Comparison of ENCODE assay signal across 1 cellular context in the genomic region with DNA sequence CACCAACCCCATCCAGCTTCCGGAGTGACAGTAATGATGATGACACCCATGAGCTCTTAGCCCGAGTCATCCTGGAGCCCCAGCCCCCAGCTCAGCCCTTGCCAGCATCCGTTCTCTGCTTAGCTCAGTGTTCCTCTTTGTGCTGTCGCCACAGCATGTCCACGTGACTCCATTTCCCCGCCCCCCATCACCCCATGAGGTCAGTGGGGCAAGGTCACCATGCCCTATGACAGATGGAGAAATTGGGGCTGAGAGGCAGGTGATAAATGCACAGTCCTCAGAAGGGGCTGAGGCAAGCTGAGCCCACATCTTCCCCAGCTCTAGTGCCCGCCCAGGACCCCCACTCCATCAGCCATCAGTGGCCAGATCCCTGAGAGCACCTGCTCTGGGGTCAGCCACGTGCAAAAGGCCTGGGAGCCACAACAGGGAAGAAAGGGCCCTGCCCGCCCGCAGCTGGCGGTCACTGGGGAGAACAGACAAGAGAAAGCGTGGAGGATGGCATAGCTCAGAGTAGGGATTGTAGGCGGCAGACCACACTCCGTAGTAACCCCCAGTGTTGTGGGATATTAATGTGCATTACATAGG.
TF ChIP-seq lines count a peak whose summit lies in the region.

No MANE protein-coding gene starts in this region.

TF ChIP-seq in HepG2, 621 proteins besides CTCF, POLR2A, EP300 and RAD21 (continued from another document and continues in another):
- TF ChIP-seq ATM (IDR thresholded peaks at IDR 0.05; ENCODE audit: borderline replicate concordance) (no peak), FOXA1 (IDR thresholded peaks at IDR 0.05) (no peak), FOXA1 (CRISPR knock-in tag; IDR thresholded peaks at IDR 0.05) (no peak), FIP1L1 (IDR thresholded peaks at IDR 0.05; ENCODE audit: borderline replicate concordance, insufficient read depth, low read depth, low read length) (no peak), EED (CRISPR knock-in tag; IDR thresholded peaks at IDR 0.05) (peak; percentile 63; the same call in 1 of the 2 replicates), SOX5 (CRISPR knock-in tag; IDR thresholded peaks at IDR 0.05; ENCODE audit: borderline replicate concordance) (peak; percentile 55; the same call in 1 of the 2 replicates), SAP130 (CRISPR knock-in tag; IDR thresholded peaks at IDR 0.05; ENCODE audit: low read depth) (peak; percentile 80), KLF11 (CRISPR knock-in tag; IDR thresholded peaks at IDR 0.05) (no peak), STAT6 (CRISPR knock-in tag; IDR thresholded peaks at IDR 0.05; ENCODE audit: borderline replicate concordance) (no peak), ZNF883 (CRISPR knock-in tag; IDR thresholded peaks at IDR 0.05; ENCODE audit: not compliant biosample characterization) (no peak), ZNF788 (CRISPR knock-in tag; IDR thresholded peaks at IDR 0.05; ENCODE audit: borderline replicate concordance) (peak; percentile 68), MXI1 (IDR thresholded peaks at IDR 0.05; ENCODE audit: borderline replicate concordance, low read depth, low read length) (no peak), SNAPC2 (CRISPR knock-in tag; IDR thresholded peaks at IDR 0.05) (no peak), ZNF83 (CRISPR knock-in tag; IDR thresholded peaks at IDR 0.05; ENCODE audit: borderline replicate concordance) (peak; percentile 59; the same call in 1 of the 2 replicates), FOSL2 (CRISPR knock-in tag; IDR thresholded peaks at IDR 0.05) (peak; percentile 58), CHCHD3 (CRISPR knock-in tag; IDR thresholded peaks at IDR 0.05) (no peak), YY1 (IDR thresholded peaks at IDR 0.05; ENCODE audit: insufficient read depth, insufficient replicate concordance, low read depth, low read length) (no peak), DMAP1 (CRISPR knock-in tag; IDR thresholded peaks at IDR 0.05) (peak; percentile 30; the same call in 1 of the 2 replicates), ZNF10 (CRISPR knock-in tag; IDR thresholded peaks at IDR 0.05; ENCODE audit: borderline replicate concordance, low read depth) (no peak), ZNF775 (CRISPR knock-in tag; IDR thresholded peaks at IDR 0.05; ENCODE audit: borderline replicate concordance) (no peak), XBP1 (CRISPR knock-in tag; IDR thresholded peaks at IDR 0.05) (no peak), ZFP36L2 (CRISPR knock-in tag; IDR thresholded peaks at IDR 0.05) (no peak), KDM3A (CRISPR knock-in tag; IDR thresholded peaks at IDR 0.05; ENCODE audit: low read depth) (no peak), ZNF614 (CRISPR knock-in tag; IDR thresholded peaks at IDR 0.05; ENCODE audit: borderline replicate concordance) (peak; percentile 44; the same call in 1 of the 2 replicates), KMT2B (CRISPR knock-in tag; IDR thresholded peaks at IDR 0.05) (no peak), HNRNPL (IDR thresholded peaks at IDR 0.05; ENCODE audit: low read depth, low read length) (no peak), HDAC1 (CRISPR knock-in tag; IDR thresholded peaks at IDR 0.05) (no peak), FOXP4 (CRISPR knock-in tag; IDR thresholded peaks at IDR 0.05) (no peak), ZNF3 (CRISPR knock-in tag; IDR thresholded peaks at IDR 0.05) (no peak), ZZZ3 (CRISPR knock-in tag; IDR thresholded peaks at IDR 0.05; ENCODE audit: borderline replicate concordance) (no peak), PITX1 (CRISPR knock-in tag; IDR thresholded peaks at IDR 0.05) (peak; percentile 66; the same call in 1 of the 2 replicates), ZNF292 (CRISPR knock-in tag; IDR thresholded peaks at IDR 0.05; ENCODE audit: borderline replicate concordance, low read depth) (peak; percentile 56; the same call in 1 of the 2 replicates), GZF1 (CRISPR knock-in tag; IDR thresholded peaks at IDR 0.05) (no peak), NFIC (IDR thresholded peaks at IDR 0.05; ENCODE audit: low read length) (no peak), SMARCE1 (IDR thresholded peaks at IDR 0.05; ENCODE audit: borderline replicate concordance) (no peak), KLF9 (CRISPR knock-in tag; IDR thresholded peaks at IDR 0.05; ENCODE audit: low read depth) (no peak), RORA (CRISPR knock-in tag; IDR thresholded peaks at IDR 0.05) (no peak), ETV5 (CRISPR knock-in tag; IDR thresholded peaks at IDR 0.05; ENCODE audit: borderline replicate concordance) (peak; percentile 36; the same call in 1 of the 2 replicates), ZBTB43 (CRISPR knock-in tag; conservative IDR thresholded peaks at IDR 0.05) (no peak), BRCA1 (CRISPR knock-in tag; IDR thresholded peaks at IDR 0.05) (no peak)
- TF ChIP-seq, protein P1, sequence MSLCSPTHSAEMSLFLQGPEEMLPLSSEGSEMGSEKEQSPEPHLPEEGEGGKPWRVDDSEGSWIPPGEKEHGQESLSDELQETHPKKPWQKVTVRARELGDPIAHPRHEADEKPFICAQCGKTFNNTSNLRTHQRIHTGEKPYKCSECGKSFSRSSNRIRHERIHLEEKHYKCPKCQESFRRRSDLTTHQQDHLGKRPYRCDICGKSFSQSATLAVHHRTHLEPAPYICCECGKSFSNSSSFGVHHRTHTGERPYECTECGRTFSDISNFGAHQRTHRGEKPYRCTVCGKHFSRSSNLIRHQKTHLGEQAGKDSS (CRISPR knock-in tag; IDR thresholded peaks at IDR 0.05; ENCODE audit: borderline replicate concordance, low read depth): no peak
- TF ChIP-seq, protein P2, sequence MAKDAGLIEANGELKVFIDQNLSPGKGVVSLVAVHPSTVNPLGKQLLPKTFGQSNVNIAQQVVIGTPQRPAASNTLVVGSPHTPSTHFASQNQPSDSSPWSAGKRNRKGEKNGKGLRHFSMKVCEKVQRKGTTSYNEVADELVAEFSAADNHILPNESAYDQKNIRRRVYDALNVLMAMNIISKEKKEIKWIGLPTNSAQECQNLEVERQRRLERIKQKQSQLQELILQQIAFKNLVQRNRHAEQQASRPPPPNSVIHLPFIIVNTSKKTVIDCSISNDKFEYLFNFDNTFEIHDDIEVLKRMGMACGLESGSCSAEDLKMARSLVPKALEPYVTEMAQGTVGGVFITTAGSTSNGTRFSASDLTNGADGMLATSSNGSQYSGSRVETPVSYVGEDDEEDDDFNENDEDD (CRISPR knock-in tag; IDR thresholded peaks at IDR 0.05; ENCODE audit: borderline replicate concordance): no peak
- TF ChIP-seq, protein P3, sequence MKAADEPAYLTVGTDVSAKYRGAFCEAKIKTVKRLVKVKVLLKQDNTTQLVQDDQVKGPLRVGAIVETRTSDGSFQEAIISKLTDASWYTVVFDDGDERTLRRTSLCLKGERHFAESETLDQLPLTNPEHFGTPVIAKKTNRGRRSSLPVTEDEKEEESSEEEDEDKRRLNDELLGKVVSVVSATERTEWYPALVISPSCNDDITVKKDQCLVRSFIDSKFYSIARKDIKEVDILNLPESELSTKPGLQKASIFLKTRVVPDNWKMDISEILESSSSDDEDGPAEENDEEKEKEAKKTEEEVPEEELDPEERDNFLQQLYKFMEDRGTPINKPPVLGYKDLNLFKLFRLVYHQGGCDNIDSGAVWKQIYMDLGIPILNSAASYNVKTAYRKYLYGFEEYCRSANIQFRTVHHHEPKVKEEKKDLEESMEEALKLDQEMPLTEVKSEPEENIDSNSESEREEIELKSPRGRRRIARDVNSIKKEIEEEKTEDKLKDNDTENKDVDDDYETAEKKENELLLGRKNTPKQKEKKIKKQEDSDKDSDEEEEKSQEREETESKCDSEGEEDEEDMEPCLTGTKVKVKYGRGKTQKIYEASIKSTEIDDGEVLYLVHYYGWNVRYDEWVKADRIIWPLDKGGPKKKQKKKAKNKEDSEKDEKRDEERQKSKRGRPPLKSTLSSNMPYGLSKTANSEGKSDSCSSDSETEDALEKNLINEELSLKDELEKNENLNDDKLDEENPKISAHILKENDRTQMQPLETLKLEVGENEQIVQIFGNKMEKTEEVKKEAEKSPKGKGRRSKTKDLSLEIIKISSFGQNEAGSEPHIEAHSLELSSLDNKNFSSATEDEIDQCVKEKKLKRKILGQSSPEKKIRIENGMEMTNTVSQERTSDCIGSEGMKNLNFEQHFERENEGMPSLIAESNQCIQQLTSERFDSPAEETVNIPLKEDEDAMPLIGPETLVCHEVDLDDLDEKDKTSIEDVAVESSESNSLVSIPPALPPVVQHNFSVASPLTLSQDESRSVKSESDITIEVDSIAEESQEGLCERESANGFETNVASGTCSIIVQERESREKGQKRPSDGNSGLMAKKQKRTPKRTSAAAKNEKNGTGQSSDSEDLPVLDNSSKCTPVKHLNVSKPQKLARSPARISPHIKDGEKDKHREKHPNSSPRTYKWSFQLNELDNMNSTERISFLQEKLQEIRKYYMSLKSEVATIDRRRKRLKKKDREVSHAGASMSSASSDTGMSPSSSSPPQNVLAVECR (CRISPR knock-in tag; IDR thresholded peaks at IDR 0.05; ENCODE audit: borderline replicate concordance): peak; percentile 54; the same call in 1 of the 2 replicates
- TF ChIP-seq, protein P4, sequence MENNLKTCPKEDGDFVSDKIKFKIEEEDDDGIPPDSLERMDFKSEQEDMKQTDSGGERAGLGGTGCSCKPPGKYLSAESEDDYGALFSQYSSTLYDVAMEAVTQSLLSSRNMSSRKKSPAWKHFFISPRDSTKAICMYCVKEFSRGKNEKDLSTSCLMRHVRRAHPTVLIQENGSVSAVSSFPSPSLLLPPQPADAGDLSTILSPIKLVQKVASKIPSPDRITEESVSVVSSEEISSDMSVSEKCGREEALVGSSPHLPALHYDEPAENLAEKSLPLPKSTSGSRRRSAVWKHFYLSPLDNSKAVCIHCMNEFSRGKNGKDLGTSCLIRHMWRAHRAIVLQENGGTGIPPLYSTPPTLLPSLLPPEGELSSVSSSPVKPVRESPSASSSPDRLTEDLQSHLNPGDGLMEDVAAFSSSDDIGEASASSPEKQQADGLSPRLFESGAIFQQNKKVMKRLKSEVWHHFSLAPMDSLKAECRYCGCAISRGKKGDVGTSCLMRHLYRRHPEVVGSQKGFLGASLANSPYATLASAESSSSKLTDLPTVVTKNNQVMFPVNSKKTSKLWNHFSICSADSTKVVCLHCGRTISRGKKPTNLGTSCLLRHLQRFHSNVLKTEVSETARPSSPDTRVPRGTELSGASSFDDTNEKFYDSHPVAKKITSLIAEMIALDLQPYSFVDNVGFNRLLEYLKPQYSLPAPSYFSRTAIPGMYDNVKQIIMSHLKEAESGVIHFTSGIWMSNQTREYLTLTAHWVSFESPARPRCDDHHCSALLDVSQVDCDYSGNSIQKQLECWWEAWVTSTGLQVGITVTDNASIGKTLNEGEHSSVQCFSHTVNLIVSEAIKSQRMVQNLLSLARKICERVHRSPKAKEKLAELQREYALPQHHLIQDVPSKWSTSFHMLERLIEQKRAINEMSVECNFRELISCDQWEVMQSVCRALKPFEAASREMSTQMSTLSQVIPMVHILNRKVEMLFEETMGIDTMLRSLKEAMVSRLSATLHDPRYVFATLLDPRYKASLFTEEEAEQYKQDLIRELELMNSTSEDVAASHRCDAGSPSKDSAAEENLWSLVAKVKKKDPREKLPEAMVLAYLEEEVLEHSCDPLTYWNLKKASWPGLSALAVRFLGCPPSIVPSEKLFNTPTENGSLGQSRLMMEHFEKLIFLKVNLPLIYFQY (CRISPR knock-in tag; IDR thresholded peaks at IDR 0.05; ENCODE audit: borderline replicate concordance): no peak
- TF ChIP-seq, protein P5, sequence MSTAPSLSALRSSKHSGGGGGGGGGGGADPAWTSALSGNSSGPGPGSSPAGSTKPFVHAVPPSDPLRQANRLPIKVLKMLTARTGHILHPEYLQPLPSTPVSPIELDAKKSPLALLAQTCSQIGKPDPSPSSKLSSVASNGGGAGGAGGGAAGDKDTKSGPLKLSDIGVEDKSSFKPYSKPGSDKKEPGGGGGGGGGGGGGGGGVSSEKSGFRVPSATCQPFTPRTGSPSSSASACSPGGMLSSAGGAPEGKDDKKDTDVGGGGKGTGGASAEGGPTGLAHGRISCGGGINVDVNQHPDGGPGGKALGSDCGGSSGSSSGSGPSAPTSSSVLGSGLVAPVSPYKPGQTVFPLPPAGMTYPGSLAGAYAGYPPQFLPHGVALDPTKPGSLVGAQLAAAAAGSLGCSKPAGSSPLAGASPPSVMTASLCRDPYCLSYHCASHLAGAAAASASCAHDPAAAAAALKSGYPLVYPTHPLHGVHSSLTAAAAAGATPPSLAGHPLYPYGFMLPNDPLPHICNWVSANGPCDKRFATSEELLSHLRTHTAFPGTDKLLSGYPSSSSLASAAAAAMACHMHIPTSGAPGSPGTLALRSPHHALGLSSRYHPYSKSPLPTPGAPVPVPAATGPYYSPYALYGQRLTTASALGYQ (CRISPR knock-in tag; IDR thresholded peaks at IDR 0.05): no peak
